Comparison of ENCODE assay signal across 13 cellular contexts in the genomic region with DNA sequence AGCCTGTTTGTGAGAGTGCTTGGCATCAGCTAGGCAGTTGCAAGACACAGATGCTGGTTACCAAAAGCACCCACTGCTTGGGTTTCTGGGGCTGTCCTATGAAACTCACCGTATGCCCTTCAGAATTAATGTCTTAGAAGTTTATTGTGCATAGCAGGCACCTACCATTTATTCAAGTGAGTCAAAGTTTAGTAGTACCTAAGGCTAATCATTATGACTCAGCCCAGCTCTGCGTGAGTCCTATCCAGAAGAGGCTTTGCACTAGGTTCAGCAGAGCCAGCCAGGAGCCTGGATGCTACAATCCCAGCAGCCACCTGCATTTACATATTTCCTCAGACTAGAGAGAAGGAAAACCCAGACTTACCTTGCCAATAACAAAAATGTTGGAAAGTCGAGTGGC. TPM values are rescaled to one million over a fixed set of nuclear protein-coding genes. Genes with fewer than 3 reads are reported as not detected.
DNase-seq lines count a peak whose midpoint lies in the region; ATAC-seq and TF ChIP-seq lines count a peak whose summit lies in the region.
"Had no signal": no experiment of that assay in that cellular context is flagged by ENCODE, and none has a peak within 500 bp of the region (broad histone marks: within the 10 kb centered on the region; RNA-seq: fewer than 3 reads in every experiment).

No MANE protein-coding gene starts in this region.

- peaks cover 83% of the 10 kb centered on the region for H4K20me1 ChIP-seq in BLaER1
- peaks cover 3% of the 10 kb centered on the region for H4K20me1 ChIP-seq in hepatocyte (ENCODE audit: insufficient read depth, poor library complexity, severe bottlenecking)

- no peaks in the 10 kb centered on the region for H3K9me3 ChIP-seq in BLaER1
- no peaks in the 10 kb centered on the region for H3K9me3 ChIP-seq in hepatocyte (ENCODE audit: low read depth)
- H3K9me3 ChIP-seq: Caco-2 had no signal

- no peaks in the 10 kb centered on the region for H3K27me3 Mint-ChIP-seq in activated T-cell treated with anti-CD3 and anti-CD28 coated beads, Interleukin-2, amount 50 U/mL, for 72 hours (ENCODE audit: low read depth)
- H3K27me3 Mint-ChIP-seq: stimulated activated naive B cell treated with anti-CD40 and anti-IgM and Interleukin-4, amounts not matched to agents 10 μg/mL and 1 μg/mL and 100 μg/mL, for 72 hours had no signal

- H3K9me2 ChIP-seq in hepatocyte (replicated peaks; ENCODE audit: insufficient read depth) = no peaks in the 10 kb centered on the region

- peak overlapping the region; percentile 38 to 89 for H3K4me3 Mint-ChIP-seq in activated T-cell treated with anti-CD3 and anti-CD28 coated beads, Interleukin-2, amount 50 U/mL, for 72 hours
- H3K4me3 Mint-ChIP-seq: neural progenitor cell; stimulated activated naive B cell treated with anti-CD40 and anti-IgM and Interleukin-4, amounts not matched to agents 10 μg/mL and 1 μg/mL and 100 μg/mL, for 72 hours had no signal

- ATAC-seq in activated T-cell treated with anti-CD3 and anti-CD28 coated beads, Interleukin-2, amount 50 U/mL, for 72 hours (replicated peaks in 1 of 2) = peak; percentile 47 to 54
- no peak for ATAC-seq in HG03457 (IDR thresholded peaks at IDR 0.05; ENCODE audit: unreplicated experiment)
- ATAC-seq: stimulated activated naive B cell treated with anti-CD40 and anti-IgM and Interleukin-4, amounts not matched to agents 10 μg/mL and 1 μg/mL and 100 μg/mL, for 72 hours had no signal

- peaks cover 74% of the 10 kb centered on the region for H3K4me1 Mint-ChIP-seq in activated T-cell treated with anti-CD3 and anti-CD28 coated beads, Interleukin-2, amount 50 U/mL, for 72 hours (ENCODE audit: low read depth)

- H2AFZ ChIP-seq in hepatocyte = no peak overlapping the region
- H2AFZ ChIP-seq: neural progenitor cell had no signal

- H3K27me3 ChIP-seq in BLaER1 (no peaks in the 10 kb centered on the region), hepatocyte (no peaks in the 10 kb centered on the region)
- H3K27me3 ChIP-seq: neural progenitor cell had no signal

- peaks cover 15% of the 10 kb centered on the region for H3K79me2 ChIP-seq in hepatocyte

- H3K36me3 ChIP-seq in BLaER1 (peaks cover 82% of the 10 kb centered on the region), hepatocyte (replicated peaks; ENCODE audit: insufficient read depth, low read depth) (peaks cover 5% of the 10 kb centered on the region)

- H3K27ac ChIP-seq in BLaER1 = no peak overlapping the region
- no peak overlapping the region for H3K27ac ChIP-seq in hepatocyte
- H3K27ac ChIP-seq: neural progenitor cell had no signal

- DNase-seq in HFF-Myc (ENCODE audit: extremely low read depth, low read depth) = no peak
- DNase-seq in activated T-cell treated with anti-CD3 and anti-CD28 coated beads, Interleukin-2, amount 50 U/mL, for 72 hours = peak in 1 of 2 donors; percentile 23
- peak; percentile 71 for DNase-seq in iris pigment epithelial cell (ENCODE audit: low read depth)
- DNase-seq in hepatocyte (ENCODE audit: low spot score) = no peak
- DNase-seq in T-helper 9 cell = no peak
- DNase-seq in NCI-H2171 treated with DMSO at 0.1 percent for 48 hours (lab: John Stamatoyannopoulos, UW) = no peak
- DNase-seq: Caco-2; NCI-H2171; Right ventricle myocardium superior; stimulated activated naive B cell treated with anti-CD40 and anti-IgM and Interleukin-4, amounts not matched to agents 10 μg/mL and 1 μg/mL and 100 μg/mL, for 72 hours had no signal

- 0 out of 2 replicates have a peak overlapping the region, but pooled peaks have one; percentile 32 for H3K9ac ChIP-seq in BLaER1
- H3K9ac ChIP-seq: neural progenitor cell had no signal

- peaks cover 29 to 58% of the 10 kb centered on the region in 2 donors for H3K36me3 Mint-ChIP-seq in activated T-cell treated with anti-CD3 and anti-CD28 coated beads, Interleukin-2, amount 50 U/mL, for 72 hours (ENCODE audit: insufficient read depth in 2 of 2)

- no peak overlapping the region; the same call in 1 of the 2 replicates for H3K4me3 ChIP-seq in BLaER1
- peak overlapping the region; percentile 83 for H3K4me3 ChIP-seq in HFF-Myc (replicated peaks; ENCODE audit: low read depth, low read length)
- no peak overlapping the region for H3K4me3 ChIP-seq in hepatocyte
- H3K4me3 ChIP-seq: neural progenitor cell had no signal

- 62% methylated on average over 3 of the region's 3 CpGs for WGBS in hepatocyte (ENCODE audit: low lambda C conversion rate, missing lambda C conversion rate)

- H3K4me1 ChIP-seq in BLaER1 (peaks cover 44% of the 10 kb centered on the region), hepatocyte (ENCODE audit: insufficient read depth) (no peaks in the 10 kb centered on the region)
- H3K4me1 ChIP-seq: Caco-2 had no signal

- TF ChIP-seq CTCF in HFF-Myc (IDR thresholded peaks at IDR 0.05; ENCODE audit: low read depth, low read length, missing control alignments) (no peak), hepatocyte (IDR thresholded peaks at IDR 0.05; ENCODE audit: poor library complexity) (no peak)

- peak overlapping the region; percentile 94 for H3K4me2 ChIP-seq in BLaER1
- no peak overlapping the region for H3K4me2 ChIP-seq in hepatocyte
- H3K4me2 ChIP-seq: neural progenitor cell had no signal

- H3K27ac Mint-ChIP-seq in activated T-cell treated with anti-CD3 and anti-CD28 coated beads, Interleukin-2, amount 50 U/mL, for 72 hours = peak overlapping the region; percentile 82

- no peaks in the 10 kb centered on the region for H3K9me3 Mint-ChIP-seq in activated T-cell treated with anti-CD3 and anti-CD28 coated beads, Interleukin-2, amount 50 U/mL, for 72 hours
- H3K9me3 Mint-ChIP-seq: neural progenitor cell; stimulated activated naive B cell treated with anti-CD40 and anti-IgM and Interleukin-4, amounts not matched to agents 10 μg/mL and 1 μg/mL and 100 μg/mL, for 72 hours had no signal

RNA-seq across cellular contexts. Expression of gene RPS4X, which starts 4.2 kb away (rescaled TPM):
- 1,000 to 10,000 TPM; 1,394 to 2,332 TPM for total RNA-seq in activated T-cell treated with anti-CD3 and anti-CD28 coated beads, Interleukin-2, amount 50 U/mL, for 72 hours
- total RNA-seq in hepatocyte = 650 and 763 TPM in 2 replicates
- 180 and 208 TPM in 2 replicates for polyA plus RNA-seq in hepatocyte

RNA-seq across cellular contexts. Expression of gene CITED1, which starts 32.8 kb away (rescaled TPM):
- under 1 TPM in 1 of 2 donors, not detected in 1; 0.38 TPM for total RNA-seq in activated T-cell treated with anti-CD3 and anti-CD28 coated beads, Interleukin-2, amount 50 U/mL, for 72 hours
- 2.9 TPM in 1 of 2 replicates, not detected in the other for total RNA-seq in hepatocyte
- polyA plus RNA-seq in hepatocyte = not detected in 2 replicates
- total RNA-seq: Right ventricle myocardium superior had no signal

RNA-seq across cellular contexts. Expression of gene ERCC6L, which starts 34.0 kb away (rescaled TPM):
- total RNA-seq in activated T-cell treated with anti-CD3 and anti-CD28 coated beads, Interleukin-2, amount 50 U/mL, for 72 hours = 1 to 10 TPM; 5.4 to 6.5 TPM
- 1.5 and 2.5 TPM in 2 replicates for total RNA-seq in hepatocyte
- 0.51 and 1.6 TPM in 2 replicates for polyA plus RNA-seq in hepatocyte
